In the genomic region with DNA sequence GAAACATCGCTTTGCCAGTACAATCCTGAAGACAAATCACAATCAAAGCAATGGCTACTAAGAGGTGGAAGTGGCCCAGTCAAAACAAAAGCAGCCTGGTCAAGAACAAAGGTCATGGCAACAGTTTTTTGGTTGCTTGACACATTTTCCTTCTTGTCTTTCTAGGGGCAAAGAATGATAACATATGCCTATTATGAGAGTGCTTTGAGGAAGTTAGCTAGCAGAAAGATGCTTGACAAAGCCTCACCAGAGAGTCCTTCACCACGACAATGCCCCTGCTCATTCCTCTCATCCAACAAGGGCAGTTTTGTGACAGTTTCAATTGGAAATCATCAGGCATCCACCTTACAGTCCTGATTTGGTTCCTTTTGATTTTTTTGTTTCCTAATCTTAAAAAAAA, we compare ENCODE assay signal across 30 cellular contexts.
"Had no signal": no experiment of that assay in that cellular context is flagged by ENCODE, and none has a peak within 500 bp of the region (broad histone marks: within the 10 kb centered on the region; RNA-seq: fewer than 3 reads in every experiment).

No MANE protein-coding gene starts in this region.

- H3K4me3 Mint-ChIP-seq: activated CD4-positive, alpha-beta memory T cell treated with anti-CD3 and anti-CD28 coated beads for 36 hours; activated CD4-positive, alpha-beta T cell treated with anti-CD3 and anti-CD28 coated beads for 36 hours; activated CD4-positive, alpha-beta T cell treated with anti-CD3 and anti-CD28 coated beads, Interleukin-2, amount 10 ng/mL, durations not matched to agents 24 days and 14 days; activated CD8-positive, alpha-beta memory T cell treated with anti-CD3 and anti-CD28 coated beads, Interleukin-2, amount 10 ng/mL, durations not matched to agents 7 days and 5 days; activated CD8-positive, alpha-beta T cell treated with anti-CD3 and anti-CD28 coated beads, Interleukin-2, amount 10 ng/mL, durations not matched to agents 7 days and 5 days; activated naive CD4-positive, alpha-beta T cell treated with anti-CD3 and anti-CD28 coated beads for 36 hours; activated naive CD4-positive, alpha-beta T cell treated with anti-CD3 and anti-CD28 coated beads, Interleukin-2, amount 50 U/mL, for 24 hours; activated naive CD8-positive, alpha-beta T cell treated with anti-CD3 and anti-CD28 coated beads for 36 hours; activated naive CD8-positive, alpha-beta T cell treated with anti-CD3 and anti-CD28 coated beads, Interleukin-2, amount 50 U/mL, for 24 hours; activated T-cell treated with anti-CD3 and anti-CD28 coated beads, Interleukin-2, amount 50 U/mL, for 24 hours; effector memory CD8-positive, alpha-beta T cell had no signal

- H3K27me3 ChIP-seq: adrenal gland, body of pancreas, esophagus muscularis mucosa, gastrocnemius medialis had no signal

- H3K9me3 ChIP-seq: body of pancreas had no signal

- H3K27ac ChIP-seq: adrenal gland, body of pancreas, esophagus muscularis mucosa, foreskin keratinocyte, gastrocnemius medialis had no signal

- H3K4me1 ChIP-seq: adrenal gland, body of pancreas, esophagus muscularis mucosa, foreskin keratinocyte, gastrocnemius medialis had no signal

- H3K36me3 ChIP-seq: adrenal gland, esophagus muscularis mucosa, gastrocnemius medialis had no signal

- FAIRE-seq: colon had no signal

- H3K27me3 Mint-ChIP-seq: activated T-cell treated with anti-CD3 and anti-CD28 coated beads, Interleukin-2, amount 50 U/mL, for 24 hours had no signal

- ATAC-seq: activated CD4-positive, alpha-beta T cell treated with anti-CD3 and anti-CD28 coated beads for 36 hours; activated CD8-positive, alpha-beta memory T cell treated with anti-CD3 and anti-CD28 coated beads, Interleukin-2, amount 10 ng/mL, durations not matched to agents 7 days and 5 days; activated CD8-positive, alpha-beta T cell treated with anti-CD3 and anti-CD28 coated beads, Interleukin-2, amount 10 ng/mL, durations not matched to agents 7 days and 5 days; activated naive CD8-positive, alpha-beta T cell treated with anti-CD3 and anti-CD28 coated beads, Interleukin-2, amount 50 U/mL, for 24 hours; body of pancreas; effector memory CD8-positive, alpha-beta T cell; foreskin keratinocyte; gastrocnemius medialis had no signal

- DNase-seq: activated CD4-positive, alpha-beta memory T cell treated with anti-CD3 and anti-CD28 coated beads for 36 hours; activated CD4-positive, alpha-beta T cell treated with anti-CD3 and anti-CD28 coated beads for 36 hours; activated CD4-positive, alpha-beta T cell treated with anti-CD3 and anti-CD28 coated beads, Interleukin-2, amount 10 ng/mL, durations not matched to agents 24 days and 14 days; activated CD4-positive, CD25-positive, alpha-beta regulatory T cell; activated CD4-positive, CD25-positive, alpha-beta regulatory T cell treated with anti-CD3 and anti-CD28 coated beads, Interleukin-2, amount 50 U/mL, for 72 hours; activated CD8-positive, alpha-beta memory T cell treated with anti-CD3 and anti-CD28 coated beads, Interleukin-2, amount 10 ng/mL, durations not matched to agents 7 days and 5 days; activated CD8-positive, alpha-beta memory T cell treated with anti-CD3 and anti-CD28 coated beads, Interleukin-2, amount 50 U/mL, for 4 hours; activated CD8-positive, alpha-beta T cell treated with anti-CD3 and anti-CD28 coated beads, Interleukin-2, amount 10 ng/mL, durations not matched to agents 7 days and 5 days; activated effector memory CD4-positive, alpha-beta T cell treated with anti-CD3 and anti-CD28 coated beads, Interleukin-2, amount 50 U/mL, for 16 hours; activated naive CD4-positive, alpha-beta T cell treated with anti-CD3 and anti-CD28 coated beads for 36 hours; activated naive CD8-positive, alpha-beta T cell treated with anti-CD3 and anti-CD28 coated beads for 36 hours; activated naive CD8-positive, alpha-beta T cell treated with anti-CD3 and anti-CD28 coated beads, Interleukin-2, amount 50 U/mL, for 24 hours; activated T-cell treated with anti-CD3 and anti-CD28 coated beads, Interleukin-2, amount 50 U/mL, for 24 hours; adrenal gland; amygdala; aorta; body of pancreas; caudate nucleus; cortex of kidney; dermis blood vessel endothelial cell; effector CD4-positive, alpha-beta T cell; effector memory CD8-positive, alpha-beta T cell; erythroblast; foreskin keratinocyte; gastrocnemius medialis; T-helper 2 cell had no signal

- H3K27ac Mint-ChIP-seq: activated CD4-positive, alpha-beta memory T cell treated with anti-CD3 and anti-CD28 coated beads for 36 hours; activated CD4-positive, alpha-beta T cell treated with anti-CD3 and anti-CD28 coated beads for 36 hours; activated CD4-positive, alpha-beta T cell treated with anti-CD3 and anti-CD28 coated beads, Interleukin-2, amount 10 ng/mL, durations not matched to agents 24 days and 14 days; activated CD8-positive, alpha-beta memory T cell treated with anti-CD3 and anti-CD28 coated beads, Interleukin-2, amount 10 ng/mL, durations not matched to agents 7 days and 5 days; activated CD8-positive, alpha-beta T cell treated with anti-CD3 and anti-CD28 coated beads, Interleukin-2, amount 10 ng/mL, durations not matched to agents 7 days and 5 days; activated naive CD4-positive, alpha-beta T cell treated with anti-CD3 and anti-CD28 coated beads for 36 hours; activated naive CD4-positive, alpha-beta T cell treated with anti-CD3 and anti-CD28 coated beads, Interleukin-2, amount 50 U/mL, for 24 hours; activated naive CD8-positive, alpha-beta T cell treated with anti-CD3 and anti-CD28 coated beads for 36 hours; activated naive CD8-positive, alpha-beta T cell treated with anti-CD3 and anti-CD28 coated beads, Interleukin-2, amount 50 U/mL, for 24 hours; activated T-cell treated with anti-CD3 and anti-CD28 coated beads, Interleukin-2, amount 50 U/mL, for 24 hours; activated T-helper 2 cell treated with anti-CD3 and anti-CD28 coated beads, Interferon-gamma antibody, Interleukin-2, Interleukin-4, amounts not matched to agents 10 μg/mL and 5 μg/mL and 100 μg/mL, durations not matched to agents 14 hours and 24 hours and 36 hours; effector memory CD8-positive, alpha-beta T cell had no signal

- H3K4me1 Mint-ChIP-seq: activated CD4-positive, alpha-beta T cell treated with anti-CD3 and anti-CD28 coated beads for 36 hours; activated CD8-positive, alpha-beta memory T cell treated with anti-CD3 and anti-CD28 coated beads, Interleukin-2, amount 10 ng/mL, durations not matched to agents 7 days and 5 days; activated naive CD4-positive, alpha-beta T cell treated with anti-CD3 and anti-CD28 coated beads, Interleukin-2, amount 50 U/mL, for 24 hours had no signal

- H3K36me3 Mint-ChIP-seq: activated CD4-positive, alpha-beta memory T cell treated with anti-CD3 and anti-CD28 coated beads for 36 hours; activated CD8-positive, alpha-beta memory T cell treated with anti-CD3 and anti-CD28 coated beads, Interleukin-2, amount 10 ng/mL, durations not matched to agents 7 days and 5 days had no signal

- H3K4me3 ChIP-seq: adrenal gland, body of pancreas, esophagus muscularis mucosa, gastrocnemius medialis had no signal
